Comparison of ENCODE assay signal across 1 cellular context in genomic region chr20:49046087-49046900, GRCh38.
TF ChIP-seq lines count a peak whose summit lies in the region.

A gene with protein sequence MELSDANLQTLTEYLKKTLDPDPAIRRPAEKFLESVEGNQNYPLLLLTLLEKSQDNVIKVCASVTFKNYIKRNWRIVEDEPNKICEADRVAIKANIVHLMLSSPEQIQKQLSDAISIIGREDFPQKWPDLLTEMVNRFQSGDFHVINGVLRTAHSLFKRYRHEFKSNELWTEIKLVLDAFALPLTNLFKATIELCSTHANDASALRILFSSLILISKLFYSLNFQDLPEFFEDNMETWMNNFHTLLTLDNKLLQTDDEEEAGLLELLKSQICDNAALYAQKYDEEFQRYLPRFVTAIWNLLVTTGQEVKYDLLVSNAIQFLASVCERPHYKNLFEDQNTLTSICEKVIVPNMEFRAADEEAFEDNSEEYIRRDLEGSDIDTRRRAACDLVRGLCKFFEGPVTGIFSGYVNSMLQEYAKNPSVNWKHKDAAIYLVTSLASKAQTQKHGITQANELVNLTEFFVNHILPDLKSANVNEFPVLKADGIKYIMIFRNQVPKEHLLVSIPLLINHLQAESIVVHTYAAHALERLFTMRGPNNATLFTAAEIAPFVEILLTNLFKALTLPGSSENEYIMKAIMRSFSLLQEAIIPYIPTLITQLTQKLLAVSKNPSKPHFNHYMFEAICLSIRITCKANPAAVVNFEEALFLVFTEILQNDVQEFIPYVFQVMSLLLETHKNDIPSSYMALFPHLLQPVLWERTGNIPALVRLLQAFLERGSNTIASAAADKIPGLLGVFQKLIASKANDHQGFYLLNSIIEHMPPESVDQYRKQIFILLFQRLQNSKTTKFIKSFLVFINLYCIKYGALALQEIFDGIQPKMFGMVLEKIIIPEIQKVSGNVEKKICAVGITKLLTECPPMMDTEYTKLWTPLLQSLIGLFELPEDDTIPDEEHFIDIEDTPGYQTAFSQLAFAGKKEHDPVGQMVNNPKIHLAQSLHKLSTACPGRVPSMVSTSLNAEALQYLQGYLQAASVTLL (plus strand): TSS chr20:49046312. CDS start chr20:49058464, 12,152 bp downstream.

TF ChIP-seq in HepG2, 621 proteins besides CTCF, POLR2A, EP300 and RAD21 (continued from another document and continues in another):
- TF ChIP-seq, protein P1, sequence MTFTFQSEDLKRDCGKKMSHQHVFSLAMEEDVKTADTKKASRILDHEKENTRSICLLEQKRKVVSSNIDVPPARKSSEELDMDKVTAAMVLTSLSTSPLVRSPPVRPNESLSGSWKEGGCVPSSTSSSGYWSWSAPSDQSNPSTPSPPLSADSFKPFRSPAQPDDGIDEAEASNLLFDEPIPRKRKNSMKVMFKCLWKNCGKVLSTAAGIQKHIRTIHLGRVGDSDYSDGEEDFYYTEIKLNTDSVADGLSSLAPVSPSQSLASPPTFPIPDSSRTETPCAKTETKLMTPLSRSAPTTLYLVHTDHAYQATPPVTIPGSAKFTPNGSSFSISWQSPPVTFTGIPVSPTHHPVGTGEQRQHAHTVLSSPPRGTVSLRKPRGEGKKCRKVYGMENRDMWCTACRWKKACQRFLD (CRISPR knock-in tag; IDR thresholded peaks at IDR 0.05; ENCODE audit: borderline replicate concordance), result peak; percentile 91
- TF ChIP-seq KLF16 (CRISPR knock-in tag; IDR thresholded peaks at IDR 0.05) (peak; percentile 46 to 61; a peak in 3 of 4 replicates), SAFB2 (CRISPR knock-in tag; IDR thresholded peaks at IDR 0.05; ENCODE audit: borderline replicate concordance, low read depth) (peak; percentile 94), SMARCE1 (IDR thresholded peaks at IDR 0.05; ENCODE audit: borderline replicate concordance) (no peak), MED13 (CRISPR knock-in tag; IDR thresholded peaks at IDR 0.05) (peak; percentile 98), ZNF781 (CRISPR knock-in tag; IDR thresholded peaks at IDR 0.05; ENCODE audit: borderline replicate concordance, not compliant biosample characterization) (peak; percentile 54), CENPX (CRISPR knock-in tag; IDR thresholded peaks at IDR 0.05) (no peak), ZNF7 (CRISPR knock-in tag; IDR thresholded peaks at IDR 0.05) (peak; percentile 38; the same call in 1 of the 2 replicates), SMC3 (IDR thresholded peaks at IDR 0.05; ENCODE audit: low read length) (no peak), RBFOX2 (IDR thresholded peaks at IDR 0.05; ENCODE audit: low read depth, low read length) (peak; percentile 100), KDM5B (CRISPR knock-in tag; IDR thresholded peaks at IDR 0.05; ENCODE audit: borderline replicate concordance) (peak; percentile 99), TCF12 (IDR thresholded peaks at IDR 0.05) (no peak), TCF12 (CRISPR knock-in tag; IDR thresholded peaks at IDR 0.05) (peak; percentile 87), MIER3 (CRISPR knock-in tag; IDR thresholded peaks at IDR 0.05; ENCODE audit: borderline replicate concordance) (peak; percentile 81; the same call in 1 of the 2 replicates), TBX2 (CRISPR knock-in tag; IDR thresholded peaks at IDR 0.05; ENCODE audit: borderline replicate concordance) (peak; percentile 93), SPEN (CRISPR knock-in tag; IDR thresholded peaks at IDR 0.05; ENCODE audit: low read depth) (peak; percentile 97), PITX1 (CRISPR knock-in tag; IDR thresholded peaks at IDR 0.05) (no peak; the same call in 1 of the 2 replicates), ZNF501 (CRISPR knock-in tag; IDR thresholded peaks at IDR 0.05) (peak; percentile 99), ZNF138 (CRISPR knock-in tag; IDR thresholded peaks at IDR 0.05; ENCODE audit: low read depth) (peak; percentile 92), ZFY (CRISPR knock-in tag; IDR thresholded peaks at IDR 0.05) (peak; percentile 100), NFATC3 (CRISPR knock-in tag; IDR thresholded peaks at IDR 0.05) (peak; percentile 74), ZNF343 (CRISPR knock-in tag; IDR thresholded peaks at IDR 0.05) (peak; percentile 82; the same call in 1 of the 2 replicates), MEIS2 (CRISPR knock-in tag; IDR thresholded peaks at IDR 0.05) (peak; percentile 84), ZNF577 (CRISPR knock-in tag; IDR thresholded peaks at IDR 0.05; ENCODE audit: borderline replicate concordance, low read depth) (no peak; the same call in 1 of the 2 replicates), NR0B2 (CRISPR knock-in tag; IDR thresholded peaks at IDR 0.05) (peak; percentile 87; the same call in 1 of the 2 replicates), MTF1 (CRISPR knock-in tag; IDR thresholded peaks at IDR 0.05) (peak; percentile 92), RFXANK (CRISPR knock-in tag; IDR thresholded peaks at IDR 0.05) (0 out of 2 replicates have a peak, but pooled peaks have one; percentile 45), FIP1L1 (IDR thresholded peaks at IDR 0.05; ENCODE audit: borderline replicate concordance, insufficient read depth, low read depth, low read length) (0 out of 2 replicates have a peak, but pooled peaks have one; percentile 21), TBP (CRISPR knock-in tag; IDR thresholded peaks at IDR 0.05) (peak; percentile 96; the same call in 1 of the 2 replicates), GFI1 (CRISPR knock-in tag; IDR thresholded peaks at IDR 0.05; ENCODE audit: borderline replicate concordance) (peak; percentile 43), DMAP1 (CRISPR knock-in tag; IDR thresholded peaks at IDR 0.05) (peak; percentile 99), ZNF570 (CRISPR knock-in tag; IDR thresholded peaks at IDR 0.05; ENCODE audit: borderline replicate concordance) (peak; percentile 34; the same call in 1 of the 2 replicates), ZNF713 (CRISPR knock-in tag; IDR thresholded peaks at IDR 0.05) (0 out of 2 replicates have a peak, but pooled peaks have one; percentile 48)
- TF ChIP-seq, protein P2, sequence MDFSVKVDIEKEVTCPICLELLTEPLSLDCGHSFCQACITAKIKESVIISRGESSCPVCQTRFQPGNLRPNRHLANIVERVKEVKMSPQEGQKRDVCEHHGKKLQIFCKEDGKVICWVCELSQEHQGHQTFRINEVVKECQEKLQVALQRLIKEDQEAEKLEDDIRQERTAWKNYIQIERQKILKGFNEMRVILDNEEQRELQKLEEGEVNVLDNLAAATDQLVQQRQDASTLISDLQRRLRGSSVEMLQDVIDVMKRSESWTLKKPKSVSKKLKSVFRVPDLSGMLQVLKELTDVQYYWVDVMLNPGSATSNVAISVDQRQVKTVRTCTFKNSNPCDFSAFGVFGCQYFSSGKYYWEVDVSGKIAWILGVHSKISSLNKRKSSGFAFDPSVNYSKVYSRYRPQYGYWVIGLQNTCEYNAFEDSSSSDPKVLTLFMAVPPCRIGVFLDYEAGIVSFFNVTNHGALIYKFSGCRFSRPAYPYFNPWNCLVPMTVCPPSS (IDR thresholded peaks at IDR 0.05), result no peak
- TF ChIP-seq, protein P3, sequence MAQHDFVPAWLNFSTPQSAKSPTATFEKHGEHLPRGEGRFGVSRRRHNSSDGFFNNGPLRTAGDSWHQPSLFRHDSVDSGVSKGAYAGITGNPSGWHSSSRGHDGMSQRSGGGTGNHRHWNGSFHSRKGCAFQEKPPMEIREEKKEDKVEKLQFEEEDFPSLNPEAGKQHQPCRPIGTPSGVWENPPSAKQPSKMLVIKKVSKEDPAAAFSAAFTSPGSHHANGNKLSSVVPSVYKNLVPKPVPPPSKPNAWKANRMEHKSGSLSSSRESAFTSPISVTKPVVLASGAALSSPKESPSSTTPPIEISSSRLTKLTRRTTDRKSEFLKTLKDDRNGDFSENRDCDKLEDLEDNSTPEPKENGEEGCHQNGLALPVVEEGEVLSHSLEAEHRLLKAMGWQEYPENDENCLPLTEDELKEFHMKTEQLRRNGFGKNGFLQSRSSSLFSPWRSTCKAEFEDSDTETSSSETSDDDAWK (CRISPR knock-in tag; IDR thresholded peaks at IDR 0.05), result no peak
- TF ChIP-seq, protein P4, sequence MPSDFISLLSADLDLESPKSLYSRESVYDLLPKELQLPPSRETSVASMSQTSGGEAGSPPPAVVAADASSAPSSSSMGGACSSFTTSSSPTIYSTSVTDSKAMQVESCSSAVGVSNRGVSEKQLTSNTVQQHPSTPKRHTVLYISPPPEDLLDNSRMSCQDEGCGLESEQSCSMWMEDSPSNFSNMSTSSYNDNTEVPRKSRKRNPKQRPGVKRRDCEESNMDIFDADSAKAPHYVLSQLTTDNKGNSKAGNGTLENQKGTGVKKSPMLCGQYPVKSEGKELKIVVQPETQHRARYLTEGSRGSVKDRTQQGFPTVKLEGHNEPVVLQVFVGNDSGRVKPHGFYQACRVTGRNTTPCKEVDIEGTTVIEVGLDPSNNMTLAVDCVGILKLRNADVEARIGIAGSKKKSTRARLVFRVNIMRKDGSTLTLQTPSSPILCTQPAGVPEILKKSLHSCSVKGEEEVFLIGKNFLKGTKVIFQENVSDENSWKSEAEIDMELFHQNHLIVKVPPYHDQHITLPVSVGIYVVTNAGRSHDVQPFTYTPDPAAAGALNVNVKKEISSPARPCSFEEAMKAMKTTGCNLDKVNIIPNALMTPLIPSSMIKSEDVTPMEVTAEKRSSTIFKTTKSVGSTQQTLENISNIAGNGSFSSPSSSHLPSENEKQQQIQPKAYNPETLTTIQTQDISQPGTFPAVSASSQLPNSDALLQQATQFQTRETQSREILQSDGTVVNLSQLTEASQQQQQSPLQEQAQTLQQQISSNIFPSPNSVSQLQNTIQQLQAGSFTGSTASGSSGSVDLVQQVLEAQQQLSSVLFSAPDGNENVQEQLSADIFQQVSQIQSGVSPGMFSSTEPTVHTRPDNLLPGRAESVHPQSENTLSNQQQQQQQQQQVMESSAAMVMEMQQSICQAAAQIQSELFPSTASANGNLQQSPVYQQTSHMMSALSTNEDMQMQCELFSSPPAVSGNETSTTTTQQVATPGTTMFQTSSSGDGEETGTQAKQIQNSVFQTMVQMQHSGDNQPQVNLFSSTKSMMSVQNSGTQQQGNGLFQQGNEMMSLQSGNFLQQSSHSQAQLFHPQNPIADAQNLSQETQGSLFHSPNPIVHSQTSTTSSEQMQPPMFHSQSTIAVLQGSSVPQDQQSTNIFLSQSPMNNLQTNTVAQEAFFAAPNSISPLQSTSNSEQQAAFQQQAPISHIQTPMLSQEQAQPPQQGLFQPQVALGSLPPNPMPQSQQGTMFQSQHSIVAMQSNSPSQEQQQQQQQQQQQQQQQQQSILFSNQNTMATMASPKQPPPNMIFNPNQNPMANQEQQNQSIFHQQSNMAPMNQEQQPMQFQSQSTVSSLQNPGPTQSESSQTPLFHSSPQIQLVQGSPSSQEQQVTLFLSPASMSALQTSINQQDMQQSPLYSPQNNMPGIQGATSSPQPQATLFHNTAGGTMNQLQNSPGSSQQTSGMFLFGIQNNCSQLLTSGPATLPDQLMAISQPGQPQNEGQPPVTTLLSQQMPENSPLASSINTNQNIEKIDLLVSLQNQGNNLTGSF (CRISPR knock-in tag; IDR thresholded peaks at IDR 0.05), result peak; percentile 94
- TF ChIP-seq, protein P5, sequence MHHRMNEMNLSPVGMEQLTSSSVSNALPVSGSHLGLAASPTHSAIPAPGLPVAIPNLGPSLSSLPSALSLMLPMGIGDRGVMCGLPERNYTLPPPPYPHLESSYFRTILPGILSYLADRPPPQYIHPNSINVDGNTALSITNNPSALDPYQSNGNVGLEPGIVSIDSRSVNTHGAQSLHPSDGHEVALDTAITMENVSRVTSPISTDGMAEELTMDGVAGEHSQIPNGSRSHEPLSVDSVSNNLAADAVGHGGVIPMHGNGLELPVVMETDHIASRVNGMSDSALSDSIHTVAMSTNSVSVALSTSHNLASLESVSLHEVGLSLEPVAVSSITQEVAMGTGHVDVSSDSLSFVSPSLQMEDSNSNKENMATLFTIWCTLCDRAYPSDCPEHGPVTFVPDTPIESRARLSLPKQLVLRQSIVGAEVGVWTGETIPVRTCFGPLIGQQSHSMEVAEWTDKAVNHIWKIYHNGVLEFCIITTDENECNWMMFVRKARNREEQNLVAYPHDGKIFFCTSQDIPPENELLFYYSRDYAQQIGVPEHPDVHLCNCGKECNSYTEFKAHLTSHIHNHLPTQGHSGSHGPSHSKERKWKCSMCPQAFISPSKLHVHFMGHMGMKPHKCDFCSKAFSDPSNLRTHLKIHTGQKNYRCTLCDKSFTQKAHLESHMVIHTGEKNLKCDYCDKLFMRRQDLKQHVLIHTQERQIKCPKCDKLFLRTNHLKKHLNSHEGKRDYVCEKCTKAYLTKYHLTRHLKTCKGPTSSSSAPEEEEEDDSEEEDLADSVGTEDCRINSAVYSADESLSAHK (CRISPR knock-in tag; IDR thresholded peaks at IDR 0.05; ENCODE audit: borderline replicate concordance), result peak; percentile 20; the same call in 1 of the 2 replicates
- TF ChIP-seq, protein P6, sequence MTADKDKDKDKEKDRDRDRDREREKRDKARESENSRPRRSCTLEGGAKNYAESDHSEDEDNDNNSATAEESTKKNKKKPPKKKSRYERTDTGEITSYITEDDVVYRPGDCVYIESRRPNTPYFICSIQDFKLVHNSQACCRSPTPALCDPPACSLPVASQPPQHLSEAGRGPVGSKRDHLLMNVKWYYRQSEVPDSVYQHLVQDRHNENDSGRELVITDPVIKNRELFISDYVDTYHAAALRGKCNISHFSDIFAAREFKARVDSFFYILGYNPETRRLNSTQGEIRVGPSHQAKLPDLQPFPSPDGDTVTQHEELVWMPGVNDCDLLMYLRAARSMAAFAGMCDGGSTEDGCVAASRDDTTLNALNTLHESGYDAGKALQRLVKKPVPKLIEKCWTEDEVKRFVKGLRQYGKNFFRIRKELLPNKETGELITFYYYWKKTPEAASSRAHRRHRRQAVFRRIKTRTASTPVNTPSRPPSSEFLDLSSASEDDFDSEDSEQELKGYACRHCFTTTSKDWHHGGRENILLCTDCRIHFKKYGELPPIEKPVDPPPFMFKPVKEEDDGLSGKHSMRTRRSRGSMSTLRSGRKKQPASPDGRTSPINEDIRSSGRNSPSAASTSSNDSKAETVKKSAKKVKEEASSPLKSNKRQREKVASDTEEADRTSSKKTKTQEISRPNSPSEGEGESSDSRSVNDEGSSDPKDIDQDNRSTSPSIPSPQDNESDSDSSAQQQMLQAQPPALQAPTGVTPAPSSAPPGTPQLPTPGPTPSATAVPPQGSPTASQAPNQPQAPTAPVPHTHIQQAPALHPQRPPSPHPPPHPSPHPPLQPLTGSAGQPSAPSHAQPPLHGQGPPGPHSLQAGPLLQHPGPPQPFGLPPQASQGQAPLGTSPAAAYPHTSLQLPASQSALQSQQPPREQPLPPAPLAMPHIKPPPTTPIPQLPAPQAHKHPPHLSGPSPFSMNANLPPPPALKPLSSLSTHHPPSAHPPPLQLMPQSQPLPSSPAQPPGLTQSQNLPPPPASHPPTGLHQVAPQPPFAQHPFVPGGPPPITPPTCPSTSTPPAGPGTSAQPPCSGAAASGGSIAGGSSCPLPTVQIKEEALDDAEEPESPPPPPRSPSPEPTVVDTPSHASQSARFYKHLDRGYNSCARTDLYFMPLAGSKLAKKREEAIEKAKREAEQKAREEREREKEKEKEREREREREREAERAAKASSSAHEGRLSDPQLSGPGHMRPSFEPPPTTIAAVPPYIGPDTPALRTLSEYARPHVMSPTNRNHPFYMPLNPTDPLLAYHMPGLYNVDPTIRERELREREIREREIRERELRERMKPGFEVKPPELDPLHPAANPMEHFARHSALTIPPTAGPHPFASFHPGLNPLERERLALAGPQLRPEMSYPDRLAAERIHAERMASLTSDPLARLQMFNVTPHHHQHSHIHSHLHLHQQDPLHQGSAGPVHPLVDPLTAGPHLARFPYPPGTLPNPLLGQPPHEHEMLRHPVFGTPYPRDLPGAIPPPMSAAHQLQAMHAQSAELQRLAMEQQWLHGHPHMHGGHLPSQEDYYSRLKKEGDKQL (CRISPR knock-in tag; IDR thresholded peaks at IDR 0.05; ENCODE audit: low read depth), result no peak; the same call in none of the 2 replicates
